In the genomic region with DNA sequence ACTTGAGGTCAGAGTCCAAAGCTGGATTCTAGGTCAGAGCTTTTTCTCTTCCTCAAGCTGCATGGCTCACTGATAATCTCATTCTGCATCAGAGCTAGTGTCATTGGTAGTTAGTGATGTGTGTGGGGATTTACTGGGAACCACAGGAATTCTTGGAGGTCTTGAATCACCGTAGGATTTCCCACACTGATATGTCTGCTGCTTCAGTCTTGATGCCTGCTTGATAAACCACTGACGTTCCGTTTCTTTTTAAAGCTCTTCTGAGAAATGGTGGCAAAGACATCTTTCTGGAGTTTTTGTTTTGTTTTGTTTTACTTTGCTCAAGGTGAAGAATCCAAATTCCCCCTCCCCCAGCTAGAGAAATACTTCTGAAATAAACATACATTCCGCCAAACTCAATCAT, we compare ENCODE assay signal across 11 cellular contexts. TPM values are rescaled to one million over a fixed set of nuclear protein-coding genes. Genes with fewer than 3 reads are reported as not detected.
A peak's percentile ranks its signal among the peaks of the same experiment; 100 is the strongest.
DNase-seq lines count a peak whose midpoint lies in the region; ATAC-seq, FAIRE-seq and TF ChIP-seq lines count a peak whose summit lies in the region.
"Had no signal": no experiment of that assay in that cellular context is flagged by ENCODE, and none has a peak within 500 bp of the region (broad histone marks: within the 10 kb centered on the region; RNA-seq: fewer than 3 reads in every experiment).

No MANE protein-coding gene starts in this region.

- peaks cover 6% of the 10 kb centered on the region for H3K9me3 Mint-ChIP-seq in T-helper 1 cell treated with Interleukin-12 subunit alpha and Interleukin-12 subunit beta and Interleukin-4 antibody, amounts not matched to agents 30 μg/mL and 1 μg/mL, for 36 hours

- H3K36me3 Mint-ChIP-seq in T-helper 1 cell treated with Interleukin-12 subunit alpha and Interleukin-12 subunit beta and Interleukin-4 antibody, amounts not matched to agents 30 μg/mL and 1 μg/mL, for 36 hours (ENCODE audit: low read depth): peaks cover 6% of the 10 kb centered on the region

- DNase-seq in AG08396 (ENCODE audit: low spot score) (peak; percentile 40), GM12892 (ENCODE audit: insufficient read length) (no peak), germinal center (ENCODE audit: low spot score) (peak; percentile 13), DMS53 treated with DMSO at 0.1 percent for 48 hours (lab: John Stamatoyannopoulos, UW; ENCODE audit: unreplicated experiment) (no peak), middle frontal gyrus (ENCODE audit: extremely low spot score, low spot score) (no peak), NCI-H1694 (lab: John Stamatoyannopoulos, UW) (no peak)
- DNase-seq: Caco-2; stimulated activated CD4-positive, alpha-beta T cell treated with anti-CD3 and anti-CD28 coated beads, Interleukin-2, amount 100 ng/mL, for 24 hours had no signal

- H3K27ac Mint-ChIP-seq in T-helper 1 cell treated with Interleukin-12 subunit alpha and Interleukin-12 subunit beta and Interleukin-4 antibody, amounts not matched to agents 30 μg/mL and 1 μg/mL, for 36 hours: peak overlapping the region; percentile 91

- FAIRE-seq in GM12892 (lab: Jason Lieb, UNC): peak; percentile 87
- FAIRE-seq: H1 had no signal

- no peak for ATAC-seq in HG03439 (IDR thresholded peaks at IDR 0.05; ENCODE audit: unreplicated experiment)

- H3K27me3 Mint-ChIP-seq in T-helper 1 cell treated with Interleukin-12 subunit alpha and Interleukin-12 subunit beta and Interleukin-4 antibody, amounts not matched to agents 30 μg/mL and 1 μg/mL, for 36 hours (ENCODE audit: low read depth): no peaks in the 10 kb centered on the region

- H3K4me3 Mint-ChIP-seq in T-helper 1 cell treated with Interleukin-12 subunit alpha and Interleukin-12 subunit beta and Interleukin-4 antibody, amounts not matched to agents 30 μg/mL and 1 μg/mL, for 36 hours: peak overlapping the region; percentile 68

- H3K4me1 Mint-ChIP-seq in T-helper 1 cell treated with Interleukin-12 subunit alpha and Interleukin-12 subunit beta and Interleukin-4 antibody, amounts not matched to agents 30 μg/mL and 1 μg/mL, for 36 hours (ENCODE audit: low read depth): peaks cover 71% of the 10 kb centered on the region

- no peak for TF ChIP-seq POLR2A in GM12892 (IDR thresholded peaks at IDR 0.05; ENCODE audit: low read depth, low read length)

RNA-seq across cellular contexts. Expression of a gene that starts 1.2 kb away (rescaled TPM):
- not detected for polyA plus RNA-seq in GM12892 (2012; ENCODE audit: missing spikeins)
- polyA plus RNA-seq: H1 had no signal

RNA-seq across cellular contexts. Expression of a gene that starts 13.4 kb away (rescaled TPM):
- polyA plus RNA-seq in GM12892 (2012; ENCODE audit: missing spikeins): 1.6 TPM

RNA-seq across cellular contexts. Expression of a gene that starts 24.6 kb away (rescaled TPM):
- polyA plus RNA-seq in GM12892 (2012; ENCODE audit: missing spikeins): 16.6 TPM

RNA-seq across cellular contexts. Expression of a gene that starts 58.4 kb away (rescaled TPM):
- 3.7 TPM for polyA plus RNA-seq in GM12892 (2012; ENCODE audit: missing spikeins)

Comparison
In these comparisons a context has a peak if more than half of its experiments do, and no peak if none do; other contexts are left out.
1. DNase-seq: peak in AG08396 (single experiment) and germinal center (single experiment); none in GM12892 (single experiment), DMS53 treated with DMSO at 0.1 percent for 48 hours (single experiment), middle frontal gyrus (single experiment) and NCI-H1694 (single experiment).